8 cellular contexts compared by ENCODE assay signal in the genomic region with DNA sequence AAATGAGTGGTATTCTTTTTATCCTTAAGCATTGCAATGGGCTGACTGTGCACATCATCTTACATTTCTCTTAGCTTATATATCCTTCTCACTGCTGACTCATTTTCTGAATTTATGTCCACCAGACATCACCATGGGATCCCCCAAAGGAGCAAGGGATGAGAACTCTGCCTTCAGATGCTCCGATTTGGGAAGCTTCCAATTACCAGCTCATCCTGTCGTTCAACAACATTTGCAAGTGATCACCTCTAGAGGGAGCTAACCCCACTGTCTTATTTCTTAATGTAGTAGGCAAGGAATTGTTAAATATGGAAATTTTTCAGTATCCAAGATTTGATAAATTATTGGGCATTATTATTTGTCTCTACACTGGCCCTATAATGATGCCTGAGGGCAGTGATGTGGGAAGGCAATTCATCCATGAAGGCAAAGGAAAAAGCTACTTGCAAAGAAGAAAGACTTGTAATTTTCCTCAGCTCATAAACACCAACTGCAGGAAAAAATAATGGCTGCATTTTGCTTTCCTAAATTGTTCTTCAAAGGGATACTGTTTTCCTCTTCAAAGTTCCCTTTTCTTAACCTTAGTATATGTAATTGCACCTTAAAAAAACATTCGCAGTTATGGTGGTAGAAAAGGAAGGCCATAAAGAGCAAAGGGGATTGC.
DNase-seq lines count a peak whose midpoint lies in the region; TF ChIP-seq lines count a peak whose summit lies in the region.

No MANE protein-coding gene starts in this region.

- H2BK15ac ChIP-seq in neuronal stem cell (ENCODE audit: low read length): no peak overlapping the region

- H3K4me3 ChIP-seq in colonic mucosa: no peak overlapping the region
- H3K4me3 ChIP-seq in neuronal stem cell (ENCODE audit: low read length in 2 of 2): no peak overlapping the region

- no peak overlapping the region for H3K4ac ChIP-seq in neuronal stem cell (ENCODE audit: low read length)

- H3K79me1 ChIP-seq in neuronal stem cell (ENCODE audit: low read depth, low read length): no peaks in the 10 kb centered on the region

- no peak overlapping the region for H2BK12ac ChIP-seq in neuronal stem cell (ENCODE audit: low read length)

- no peak overlapping the region for H4K91ac ChIP-seq in neuronal stem cell (ENCODE audit: low read depth, low read length, poor library complexity)

- H4K8ac ChIP-seq in neuronal stem cell (ENCODE audit: low read depth, low read length): no peak overlapping the region

- H2BK120ac ChIP-seq in neuronal stem cell (ENCODE audit: low read depth, low read length): no peak overlapping the region

- no peak overlapping the region for H3K18ac ChIP-seq in neuronal stem cell (ENCODE audit: low read length)

- H3K27ac ChIP-seq in colonic mucosa (no peak overlapping the region), neuronal stem cell (replicated peaks; ENCODE audit: low read length) (no peak overlapping the region)

- H3K23ac ChIP-seq in neuronal stem cell (ENCODE audit: low read depth, low read length, poor library complexity): no peak overlapping the region

- H3K9ac ChIP-seq in colonic mucosa (ENCODE audit: low read depth in 2 of 2, low read length in 2 of 2) (no peak overlapping the region), neuronal stem cell (ENCODE audit: low read depth, low read length, poor library complexity) (no peak overlapping the region)

- TF ChIP-seq CTCF in GM12874 (IDR thresholded peaks at IDR 0.05; ENCODE audit: insufficient read depth, low read depth, low read length) (peak; percentile 55), colonic mucosa (IDR thresholded peaks at IDR 0.05) (peak; percentile 41)

- H2BK5ac ChIP-seq in neuronal stem cell (ENCODE audit: low read length): no peak overlapping the region

- no peak overlapping the region for H2AK5ac ChIP-seq in neuronal stem cell (ENCODE audit: low read depth, low read length)

- H3K4me1 ChIP-seq in colonic mucosa (no peaks in the 10 kb centered on the region), neuronal stem cell (ENCODE audit: control insufficient read depth in 2 of 2, insufficient read depth in 1 of 2, low read depth in 1 of 2, low read length in 2 of 2) (no peaks in the 10 kb centered on the region)

- H3K27me3 ChIP-seq in colonic mucosa (no peaks in the 10 kb centered on the region), neuronal stem cell (ENCODE audit: control insufficient read depth in 3 of 3, insufficient read depth in 3 of 3, low read depth in 1 of 3, low read length in 3 of 3) (no peaks in the 10 kb centered on the region)

- H3K36me3 ChIP-seq in colonic mucosa (no peaks in the 10 kb centered on the region), neuronal stem cell (replicated peaks in 1 of 2; ENCODE audit: control insufficient read depth in 2 of 2, insufficient read depth in 2 of 2, low read length in 2 of 2) (no peaks in the 10 kb centered on the region)

- DNase-seq in A172 (ENCODE audit: low spot score) (peak; percentile 82), NCI-H1092 (lab: John Stamatoyannopoulos, UW) (peak; percentile 2), colonic mucosa (no peak), neuronal stem cell (ENCODE audit: low spot score) (peak; percentile 20), KG1 (lab: John Stamatoyannopoulos, UW) (no peak), GM19238 (ENCODE audit: insufficient read length, low spot score) (no peak)
- DNase-seq in stimulated activated CD4-positive, alpha-beta T cell treated with anti-CD3 and anti-CD28 coated beads, Interleukin-1b, Interleukin-23, amount 100 ng/mL, for 48 hours: no peak

- H3K14ac ChIP-seq in neuronal stem cell (ENCODE audit: low read length): no peak overlapping the region

- H3K9me3 ChIP-seq in colonic mucosa (no peaks in the 10 kb centered on the region), neuronal stem cell (replicated peaks in 1 of 2; ENCODE audit: control insufficient read depth in 2 of 2, insufficient read depth in 1 of 2, low read depth in 1 of 2, low read length in 2 of 2) (no peaks in the 10 kb centered on the region)

- no peak overlapping the region for H2AFZ ChIP-seq in neuronal stem cell (ENCODE audit: low read length)

- no CpG with 5 or more reads among the region's 3 CpGs for WGBS in neuronal stem cell (ENCODE audit: extremely low coverage in 2 of 2, insufficient read length in 2 of 2, insufficient replicate concordance in 1 of 2), 2 donors

- intact Hi-C loops in colonic mucosa (cut with DNase I): loop anchor here (5.0 kb wide), 1 partner anchor 69 kb away; no protein-coding TSS in a partner anchor

- no peak overlapping the region for H3K4me2 ChIP-seq in neuronal stem cell (ENCODE audit: insufficient read depth, low read length, poor library complexity, severe bottlenecking)

Comparison
In these comparisons a context has a peak if more than half of its experiments do, and no peak if none do; other contexts are left out.
1. DNase-seq: peak in A172 (single experiment), NCI-H1092 (single experiment) and neuronal stem cell (single experiment); none in colonic mucosa (single experiment), KG1 (single experiment), stimulated activated CD4-positive, alpha-beta T cell treated with anti-CD3 and anti-CD28 coated beads, Interleukin-1b, Interleukin-23, amount 100 ng/mL, for 48 hours (single experiment) and GM19238 (single experiment).